Comparison of ENCODE assay signal across 23 cellular contexts in the genomic region with DNA sequence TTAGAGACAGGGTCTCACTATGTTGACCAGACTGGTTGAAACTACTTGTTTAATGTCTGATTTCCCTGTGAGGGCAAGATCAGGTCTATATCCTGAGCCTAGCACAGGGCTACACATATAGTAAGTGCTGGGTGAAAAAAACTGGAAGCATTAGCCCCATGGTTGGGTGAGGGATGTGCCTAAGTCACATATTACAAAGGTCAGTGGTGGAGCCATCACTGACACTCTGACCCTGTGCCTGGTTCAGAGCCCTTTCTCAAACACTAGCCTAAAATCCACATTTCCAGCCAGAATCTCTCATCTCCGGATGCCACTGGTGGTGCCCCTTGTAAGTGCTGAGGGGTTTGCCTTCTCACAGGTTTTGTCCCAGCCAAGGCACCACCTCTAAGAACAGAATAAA. TPM values are rescaled to one million over a fixed set of nuclear protein-coding genes. Genes with fewer than 3 reads are reported as not detected.
DNase-seq lines count a peak whose midpoint lies in the region; ATAC-seq and TF ChIP-seq lines count a peak whose summit lies in the region.
"Had no signal": no experiment of that assay in that cellular context is flagged by ENCODE, and none has a peak within 500 bp of the region (broad histone marks: within the 10 kb centered on the region; RNA-seq: fewer than 3 reads in every experiment).

No MANE protein-coding gene starts in this region.

- H3K9me3 ChIP-seq in adrenal gland (replicated peaks in 1 of 3) (no peaks in the 10 kb centered on the region), neutrophil (no peaks in the 10 kb centered on the region)
- H3K9me3 ChIP-seq: testis had no signal

- H3K27me3 ChIP-seq in adrenal gland (no peaks in the 10 kb centered on the region), neutrophil (no peaks in the 10 kb centered on the region)
- H3K27me3 ChIP-seq: testis had no signal

- intact Hi-C loops in natural killer cell (cut with micrococcal nuclease) (no loop called here), adrenal gland (cut with DNase I) (no loop called here)

- peaks cover 40 to 95% of the 10 kb centered on the region in 2 donors for H3K4me1 ChIP-seq in adrenal gland (replicated peaks in 1 of 2)
- peaks cover 57 to 74% of the 10 kb centered on the region in 2 experiments for H3K4me1 ChIP-seq in neutrophil (ENCODE audit: control insufficient read depth in 1 of 2, insufficient read depth in 1 of 2, low read depth in 1 of 2, low read length in 1 of 2)

- H3K36me3 ChIP-seq in adrenal gland (replicated peaks in 1 of 2) (no peaks in the 10 kb centered on the region), neutrophil (no peaks in the 10 kb centered on the region)

- H3K4me1 Mint-ChIP-seq in natural killer cell, result peaks cover 71 to 92% of the 10 kb centered on the region in 2 donors
- peaks cover 67 to 68% of the 10 kb centered on the region in 2 donors for H3K4me1 Mint-ChIP-seq in natural killer cell treated with Interleukin-12 subunit alpha and Interleukin-12 subunit beta and Interleukin-15 and Interleukin-18, amount 100 ng/mL, for 72 hours (ENCODE audit: low read depth in 2 of 2)

- DNase-seq in natural killer cell (no peak), adrenal gland (no peak), NCI-H345 (lab: John Stamatoyannopoulos, UW) (no peak), NCI-H1092 treated with DMSO at 0.1 percent for 48 hours (lab: John Stamatoyannopoulos, UW) (no peak)
- no peak for DNase-seq in natural killer cell treated with Interleukin-12 subunit alpha and Interleukin-12 subunit beta and Interleukin-15 and Interleukin-18, amount 100 ng/mL, for 72 hours (ENCODE audit: low spot score)
- no peak for DNase-seq in activated effector memory CD4-positive, alpha-beta T cell treated with anti-CD3 and anti-CD28 coated beads, Interleukin-2, amount 50 U/mL, for 16 hours
- DNase-seq: activated CD4-positive, alpha-beta T cell treated with anti-CD3 and anti-CD28 coated beads for 1 hour; activated CD8-positive, alpha-beta memory T cell treated with anti-CD3 and anti-CD28 coated beads, Interleukin-2, amount 50 U/mL, for 48 hours; dermis blood vessel endothelial cell; foreskin fibroblast; GM23248; hippocampal formation; islet precursor cell; Karpas-422; mesendoderm; NCI-H1105; NCI-H524; nephron progenitor cell; testis had no signal

- H3K27me3 Mint-ChIP-seq in natural killer cell (ENCODE audit: low read depth in 2 of 2), result no peaks in the 10 kb centered on the region
- H3K27me3 Mint-ChIP-seq in natural killer cell treated with Interleukin-12 subunit alpha and Interleukin-12 subunit beta and Interleukin-15 and Interleukin-18, amount 100 ng/mL, for 72 hours, result no peaks in the 10 kb centered on the region

- peak overlapping the region; percentile 70 to 77 for H3K27ac Mint-ChIP-seq in natural killer cell
- H3K27ac Mint-ChIP-seq in natural killer cell treated with Interleukin-12 subunit alpha and Interleukin-12 subunit beta and Interleukin-15 and Interleukin-18, amount 100 ng/mL, for 72 hours, result peak overlapping the region in 1 of 2 donors; percentile 48
- H3K27ac Mint-ChIP-seq: nephron progenitor cell had no signal

- ATAC-seq in natural killer cell (no peak), HG02870 (IDR thresholded peaks at IDR 0.05; ENCODE audit: unreplicated experiment) (no peak)
- no peak for ATAC-seq in natural killer cell treated with Interleukin-12 subunit alpha and Interleukin-12 subunit beta and Interleukin-15 and Interleukin-18, amount 100 ng/mL, for 72 hours

- H3K36me3 Mint-ChIP-seq in natural killer cell, result no peaks in the 10 kb centered on the region
- no peaks in the 10 kb centered on the region for H3K36me3 Mint-ChIP-seq in natural killer cell treated with Interleukin-12 subunit alpha and Interleukin-12 subunit beta and Interleukin-15 and Interleukin-18, amount 100 ng/mL, for 72 hours

- TF ChIP-seq POLR2A in adrenal gland (IDR thresholded peaks at IDR 0.05), result no peak

- H3K4me3 Mint-ChIP-seq in natural killer cell, result no peak overlapping the region
- H3K4me3 Mint-ChIP-seq in natural killer cell treated with Interleukin-12 subunit alpha and Interleukin-12 subunit beta and Interleukin-15 and Interleukin-18, amount 100 ng/mL, for 72 hours, result no peak overlapping the region
- H3K4me3 Mint-ChIP-seq: nephron progenitor cell had no signal

- TF ChIP-seq CTCF in natural killer cell (IDR thresholded peaks at IDR 0.05), result no peak
- TF ChIP-seq CTCF in adrenal gland (IDR thresholded peaks at IDR 0.05), result no peak
- TF ChIP-seq CTCF in neutrophil (IDR thresholded peaks at IDR 0.05), result no peak

- H3K27ac ChIP-seq in adrenal gland (peak overlapping the region; percentile 6 to 86 (median 53)), neutrophil (peak overlapping the region; percentile 83)

- WGBS in adrenal gland, 4 donors, result 83 to 100% (median 97%) methylated on average over 1 of the region's 1 CpG

- no peak overlapping the region for H3K4me3 ChIP-seq in adrenal gland
- H3K4me3 ChIP-seq in neutrophil (ENCODE audit: low read depth in 1 of 2, low read length in 1 of 2), result no peak overlapping the region
- H3K4me3 ChIP-seq: GM23248, testis had no signal

- no peaks in the 10 kb centered on the region for H3K9me3 Mint-ChIP-seq in natural killer cell
- no peaks in the 10 kb centered on the region for H3K9me3 Mint-ChIP-seq in natural killer cell treated with Interleukin-12 subunit alpha and Interleukin-12 subunit beta and Interleukin-15 and Interleukin-18, amount 100 ng/mL, for 72 hours
- H3K9me3 Mint-ChIP-seq: nephron progenitor cell had no signal

RNA-seq across cellular contexts. Expression of gene TBC1D10A, which starts 9.0 kb away (rescaled TPM):
- total RNA-seq in natural killer cell (10 to 100 TPM; 38.9 to 48.0 (median 47.9) TPM), adrenal gland (10 to 100 TPM; 22.0 to 55.0 (median 31.8) TPM)
- 10 to 100 TPM; 13.9 to 28.3 TPM for total RNA-seq in natural killer cell treated with Interleukin-12 subunit alpha and Interleukin-12 subunit beta and Interleukin-15 and Interleukin-18, amount 100 ng/mL, for 72 hours
- 10 to 100 TPM; 11.7 to 23.2 (median 14.2) TPM for polyA plus RNA-seq in adrenal gland

RNA-seq across cellular contexts. Expression of gene CASTOR1, which starts 28.5 kb away (rescaled TPM):
- total RNA-seq in natural killer cell, result 10 to 100 TPM in 1 of 3 donors, 1 to 10 TPM in 2; 7.0 to 11.9 (median 8.8) TPM
- 1 to 10 TPM; 4.0 to 4.4 TPM for total RNA-seq in natural killer cell treated with Interleukin-12 subunit alpha and Interleukin-12 subunit beta and Interleukin-15 and Interleukin-18, amount 100 ng/mL, for 72 hours
- 10 to 100 TPM in 5 of 8 donors, 1 to 10 TPM in 3; 5.5 to 20.1 (median 13.8) TPM for total RNA-seq in adrenal gland
- 10 to 100 TPM in 2 of 3 donors, 1 to 10 TPM in 1; 2.4 to 18.3 (median 15.1) TPM for polyA plus RNA-seq in adrenal gland

RNA-seq across cellular contexts. Expression of gene SF3A1, which starts 38.9 kb away (rescaled TPM):
- 100 to 1,000 TPM; 309 to 340 (median 319) TPM for total RNA-seq in natural killer cell
- total RNA-seq in natural killer cell treated with Interleukin-12 subunit alpha and Interleukin-12 subunit beta and Interleukin-15 and Interleukin-18, amount 100 ng/mL, for 72 hours, result 100 to 1,000 TPM; 225 to 301 TPM
- total RNA-seq in adrenal gland, result 100 to 1,000 TPM in 6 of 8 donors, 10 to 100 TPM in 2; 38.0 to 212 (median 157) TPM
- polyA plus RNA-seq in adrenal gland, result 10 to 100 TPM; 15.7 to 69.6 (median 24.1) TPM

RNA-seq across cellular contexts. Expression of gene CCDC157, which starts 39.0 kb away (rescaled TPM):
- total RNA-seq in natural killer cell (1 to 10 TPM; 7.7 to 9.7 (median 8.4) TPM), adrenal gland (1 to 10 TPM in 7 of 8 donors, under 1 TPM in 1; 0.48 to 9.9 (median 2.8) TPM)
- 1 to 10 TPM; 3.3 to 6.8 TPM for total RNA-seq in natural killer cell treated with Interleukin-12 subunit alpha and Interleukin-12 subunit beta and Interleukin-15 and Interleukin-18, amount 100 ng/mL, for 72 hours
- polyA plus RNA-seq in adrenal gland, result 1 to 10 TPM in 2 of 3 donors, under 1 TPM in 1; 0.75 to 5.3 (median 3.7) TPM

RNA-seq across cellular contexts. Expression of gene OSM, which starts 51.1 kb away (rescaled TPM):
- total RNA-seq in natural killer cell (100 to 1,000 TPM in 1 of 3 donors, 10 to 100 TPM in 2; 17.4 to 142 (median 18.1) TPM), adrenal gland (1 to 10 TPM in 6 of 8 donors, under 1 TPM in 2; 0.85 to 8.1 (median 1.9) TPM)
- total RNA-seq in natural killer cell treated with Interleukin-12 subunit alpha and Interleukin-12 subunit beta and Interleukin-15 and Interleukin-18, amount 100 ng/mL, for 72 hours, result 10 to 100 TPM; 15.5 to 38.7 TPM
- 1 to 10 TPM in 1 of 3 donors, under 1 TPM in 2; 0.44 to 1.6 (median 0.56) TPM for polyA plus RNA-seq in adrenal gland
- total RNA-seq: bronchial epithelial cell, dermis blood vessel endothelial cell, GM23248, HT1080 had no signal
- polyA plus RNA-seq: GM23248 had no signal
